ENCODE assay signal across 1 cellular context in genomic region chr17:78171591-78172283, GRCh38.
TF ChIP-seq lines count a peak whose summit lies in the region.

No MANE protein-coding gene starts in this region.

TF ChIP-seq in GM23338, 12 proteins besides CTCF, POLR2A, EP300 and RAD21:
- peak; percentile 30; the same call in 1 of the 2 replicates for TF ChIP-seq POLR2AphosphoS5 (IDR thresholded peaks at IDR 0.05; ENCODE audit: low read depth)
